13 cellular contexts compared by ENCODE assay signal in the genomic region with DNA sequence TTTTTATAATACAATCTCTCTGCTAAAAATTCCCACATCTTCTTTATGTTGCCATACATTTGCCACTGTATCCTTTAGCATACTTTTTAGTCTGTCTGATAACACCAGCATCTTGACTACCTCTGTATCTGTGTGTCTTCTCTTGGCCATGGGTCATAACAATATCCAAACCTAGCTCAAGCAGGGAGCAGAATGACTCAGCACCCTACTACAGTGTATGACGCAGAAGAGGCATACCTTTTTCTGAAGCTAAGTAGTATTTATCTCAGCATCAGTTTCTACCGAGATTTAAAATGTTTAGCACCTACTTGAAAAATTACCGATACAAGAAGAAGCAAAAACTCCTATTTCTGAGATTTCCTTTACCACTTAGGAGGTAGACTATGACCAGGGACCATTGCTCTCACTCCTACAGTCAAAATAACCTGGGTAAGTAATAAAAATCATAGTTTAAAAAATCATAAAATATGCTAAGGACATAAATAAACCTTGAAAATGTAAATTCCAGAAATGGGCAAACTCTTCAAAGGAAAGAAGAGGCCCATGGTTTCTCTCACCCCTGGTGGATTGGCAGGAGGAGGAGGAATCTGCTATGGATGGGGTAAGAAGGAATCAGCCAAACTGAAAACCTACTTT.
DNase-seq lines count a peak whose midpoint lies in the region; ATAC-seq, FAIRE-seq and TF ChIP-seq lines count a peak whose summit lies in the region.
"Had no signal": no experiment of that assay in that cellular context is flagged by ENCODE, and none has a peak within 500 bp of the region (broad histone marks: within the 10 kb centered on the region; RNA-seq: fewer than 3 reads in every experiment).

No MANE protein-coding gene starts in this region.

- no peaks in the 10 kb centered on the region for H3K9me3 ChIP-seq in left ventricle myocardium inferior (replicated peaks)
- no peaks in the 10 kb centered on the region for H3K9me3 ChIP-seq in naive thymus-derived CD4-positive, alpha-beta T cell (ENCODE audit: control insufficient read depth in 2 of 3, low read length in 3 of 3)
- H3K9me3 ChIP-seq: neutrophil, vagina had no signal

- H3K36me3 Mint-ChIP-seq in activated naive CD8-positive, alpha-beta T cell treated with anti-CD3 and anti-CD28 coated beads, Interleukin-2, amount 50 U/mL, for 24 hours (ENCODE audit: low read depth) = no peaks in the 10 kb centered on the region
- H3K36me3 Mint-ChIP-seq in activated naive CD8-positive, alpha-beta T cell treated with anti-CD3 and anti-CD28 coated beads for 36 hours = no peaks in the 10 kb centered on the region
- peaks cover 0 to 25% (median 0%) of the 10 kb centered on the region in 5 donors for H3K36me3 Mint-ChIP-seq in naive thymus-derived CD4-positive, alpha-beta T cell

- no peak overlapping the region for H3K4me3 ChIP-seq in left ventricle myocardium inferior
- H3K4me3 ChIP-seq in naive thymus-derived CD4-positive, alpha-beta T cell (ENCODE audit: low read length) = no peak overlapping the region
- H3K4me3 ChIP-seq: vagina had no signal

- H3K4me3 Mint-ChIP-seq in activated naive CD8-positive, alpha-beta T cell treated with anti-CD3 and anti-CD28 coated beads, Interleukin-2, amount 50 U/mL, for 24 hours = no peak overlapping the region
- H3K4me3 Mint-ChIP-seq in activated naive CD8-positive, alpha-beta T cell treated with anti-CD3 and anti-CD28 coated beads for 36 hours = no peak overlapping the region
- H3K4me3 Mint-ChIP-seq in naive thymus-derived CD4-positive, alpha-beta T cell = no peak overlapping the region

- H3K27ac ChIP-seq in left ventricle myocardium inferior (replicated peaks) = peak overlapping the region; percentile 60
- no peak overlapping the region for H3K27ac ChIP-seq in naive thymus-derived CD4-positive, alpha-beta T cell (ENCODE audit: low read depth, low read length)
- H3K27ac ChIP-seq: neutrophil, vagina had no signal

- no peaks in the 10 kb centered on the region for H3K36me3 ChIP-seq in left ventricle myocardium inferior
- no peaks in the 10 kb centered on the region for H3K36me3 ChIP-seq in naive thymus-derived CD4-positive, alpha-beta T cell (ENCODE audit: control insufficient read depth in 2 of 3, insufficient read depth in 3 of 3, low read length in 3 of 3)
- H3K36me3 ChIP-seq: neutrophil, vagina had no signal

- POLR2A ChIA-PET in naive thymus-derived CD4-positive, alpha-beta T cell (lab: Charles Lee) = no interaction called here

- no peak for FAIRE-seq in urothelium cell line (lab: Jason Lieb, UNC)
- FAIRE-seq: TTC549 had no signal

- CTCF ChIA-PET in naive thymus-derived CD4-positive, alpha-beta T cell (lab: Charles Lee) = no interaction called here

- TF ChIP-seq CTCF in left ventricle myocardium inferior (IDR thresholded peaks at IDR 0.05; ENCODE audit: borderline replicate concordance) = no peak

- H3K27ac Mint-ChIP-seq in activated naive CD8-positive, alpha-beta T cell treated with anti-CD3 and anti-CD28 coated beads, Interleukin-2, amount 50 U/mL, for 24 hours = no peak overlapping the region
- H3K27ac Mint-ChIP-seq in activated naive CD8-positive, alpha-beta T cell treated with anti-CD3 and anti-CD28 coated beads for 36 hours = no peak overlapping the region
- H3K27ac Mint-ChIP-seq in naive thymus-derived CD4-positive, alpha-beta T cell = no peak overlapping the region

- H3K4me1 ChIP-seq in left ventricle myocardium inferior = peaks cover 41% of the 10 kb centered on the region
- no peaks in the 10 kb centered on the region for H3K4me1 ChIP-seq in naive thymus-derived CD4-positive, alpha-beta T cell (ENCODE audit: control insufficient read depth in 2 of 2, insufficient read depth in 2 of 2, low read length in 2 of 2)

- no peaks in the 10 kb centered on the region for H3K9me3 Mint-ChIP-seq in activated naive CD8-positive, alpha-beta T cell treated with anti-CD3 and anti-CD28 coated beads, Interleukin-2, amount 50 U/mL, for 24 hours
- no peaks in the 10 kb centered on the region for H3K9me3 Mint-ChIP-seq in activated naive CD8-positive, alpha-beta T cell treated with anti-CD3 and anti-CD28 coated beads for 36 hours
- H3K9me3 Mint-ChIP-seq in naive thymus-derived CD4-positive, alpha-beta T cell = no peaks in the 10 kb centered on the region

- peaks cover 3% of the 10 kb centered on the region for H3K4me1 Mint-ChIP-seq in activated naive CD8-positive, alpha-beta T cell treated with anti-CD3 and anti-CD28 coated beads, Interleukin-2, amount 50 U/mL, for 24 hours
- H3K4me1 Mint-ChIP-seq in activated naive CD8-positive, alpha-beta T cell treated with anti-CD3 and anti-CD28 coated beads for 36 hours = peaks cover 1% of the 10 kb centered on the region
- peaks cover 0 to 11% (median 0%) of the 10 kb centered on the region in 7 donors for H3K4me1 Mint-ChIP-seq in naive thymus-derived CD4-positive, alpha-beta T cell

- intact Hi-C loops in left ventricle myocardium inferior (cut with micrococcal nuclease) = no loop called here
- intact Hi-C loops in naive thymus-derived CD4-positive, alpha-beta T cell (cut with micrococcal nuclease) = no loop called here

- no peaks in the 10 kb centered on the region for H3K27me3 ChIP-seq in left ventricle myocardium inferior (ENCODE audit: low read depth)
- H3K27me3 ChIP-seq in naive thymus-derived CD4-positive, alpha-beta T cell (ENCODE audit: control insufficient read depth in 2 of 2, insufficient read depth in 2 of 2, low read length in 2 of 2) = no peaks in the 10 kb centered on the region
- H3K27me3 ChIP-seq: neutrophil, vagina had no signal

- no peak for DNase-seq in activated naive CD8-positive, alpha-beta T cell treated with anti-CD3 and anti-CD28 coated beads, Interleukin-2, amount 50 U/mL, for 24 hours
- DNase-seq in activated naive CD8-positive, alpha-beta T cell treated with anti-CD3 and anti-CD28 coated beads for 36 hours = no peak
- peak; percentile 26 for DNase-seq in RKO (ENCODE audit: low spot score)
- DNase-seq in left ventricle myocardium inferior = no peak
- DNase-seq in urothelium cell line (ENCODE audit: low spot score) = peak; percentile 27
- no peak for DNase-seq in naive thymus-derived CD4-positive, alpha-beta T cell
- DNase-seq in NCI-H82 (lab: John Stamatoyannopoulos, UW) = no peak
- DNase-seq in GM19240 (ENCODE audit: insufficient read length, low spot score) = no peak
- DNase-seq: activated naive CD4-positive, alpha-beta T cell; NCI-H1105 had no signal

- ATAC-seq in activated naive CD8-positive, alpha-beta T cell treated with anti-CD3 and anti-CD28 coated beads, Interleukin-2, amount 50 U/mL, for 24 hours = peak; percentile 81
- ATAC-seq in naive thymus-derived CD4-positive, alpha-beta T cell = no peak

- H3K27me3 Mint-ChIP-seq in activated naive CD8-positive, alpha-beta T cell treated with anti-CD3 and anti-CD28 coated beads, Interleukin-2, amount 50 U/mL, for 24 hours = peaks cover 11% of the 10 kb centered on the region
- H3K27me3 Mint-ChIP-seq in activated naive CD8-positive, alpha-beta T cell treated with anti-CD3 and anti-CD28 coated beads for 36 hours = peaks cover 3% of the 10 kb centered on the region
- peaks cover 0 to 7% (median 6%) of the 10 kb centered on the region in 5 donors for H3K27me3 Mint-ChIP-seq in naive thymus-derived CD4-positive, alpha-beta T cell

Comparison
In these comparisons a context has a peak if more than half of its experiments do, and no peak if none do; other contexts are left out.
1. DNase-seq: peak in RKO (single experiment) and urothelium cell line (single experiment); none in activated naive CD8-positive, alpha-beta T cell treated with anti-CD3 and anti-CD28 coated beads, Interleukin-2, amount 50 U/mL, for 24 hours (single experiment), activated naive CD8-positive, alpha-beta T cell treated with anti-CD3 and anti-CD28 coated beads for 36 hours (single experiment), left ventricle myocardium inferior (single experiment), naive thymus-derived CD4-positive, alpha-beta T cell (0 of 9), NCI-H82 (single experiment) and GM19240 (single experiment).